ENCODE assay signal across 14 cellular contexts in genomic region chr2:128306931-128307460, GRCh38. TPM values are rescaled to one million over a fixed set of nuclear protein-coding genes. Genes with fewer than 3 reads are reported as not detected.
DNase-seq lines count a peak whose midpoint lies in the region; ATAC-seq, FAIRE-seq and TF ChIP-seq lines count a peak whose summit lies in the region.
"Had no signal": no experiment of that assay in that cellular context is flagged by ENCODE, and none has a peak within 500 bp of the region (broad histone marks: within the 10 kb centered on the region; RNA-seq: fewer than 3 reads in every experiment).

No MANE protein-coding gene starts in this region.

- H3K36me3 ChIP-seq in HCT116 (ENCODE audit: control insufficient read depth in 1 of 2, insufficient read depth in 2 of 2, low read length in 2 of 2) (no peaks in the 10 kb centered on the region; a peak in 1 of 4 replicates), adrenal gland (replicated peaks in 1 of 2) (no peaks in the 10 kb centered on the region), kidney (ENCODE audit: control insufficient read depth in 1 of 2, insufficient read depth in 2 of 2, low read length in 2 of 2) (peaks cover 0 to 3% of the 10 kb centered on the region in 2 donors)

- ATAC-seq in HCT116 = no peak
- no peak for ATAC-seq in GM21447 (IDR thresholded peaks at IDR 0.05; ENCODE audit: unreplicated experiment)
- ATAC-seq: activated T-cell treated with anti-CD3 and anti-CD28 coated beads, Interleukin-2, amount 50 U/mL, for 4 hours; effector memory CD8-positive, alpha-beta T cell; SK-N-SH treated with all-trans-retinoic acid at 6 μM for 48 hours had no signal

- no peaks in the 10 kb centered on the region for H3K9me2 ChIP-seq in HCT116 (ENCODE audit: insufficient read depth)

- POLR2A ChIA-PET in HCT116 (lab: Charles Lee) = no interaction called here

- DNase-seq in HCT116 (ENCODE audit: low read depth, low spot score) (no peak), adrenal gland (peak in 6 of 7 donors; percentile 6 to 48 (median 18)), kidney (peak; percentile 64), RKO (ENCODE audit: low spot score) (no peak), NCI-H1436 treated with DMSO at 0.1 percent for 48 hours (lab: John Stamatoyannopoulos, UW) (no peak), NOMO-1 (lab: John Stamatoyannopoulos, UW; ENCODE audit: unreplicated experiment in 2 of 2) (no peak)
- DNase-seq: activated B cell treated with CpG ODN at 0.5 μM for 24 hours; activated T-cell treated with anti-CD3 and anti-CD28 coated beads, Interleukin-2, amount 50 U/mL, for 4 hours; effector memory CD8-positive, alpha-beta T cell had no signal

- RAD21 ChIA-PET in HCT116 (lab: Charles Lee; ENCODE audit: low non-redundant PET in 1 of 2, low total read pairs in 2 of 2, uncharacterized antibody in 2 of 2, unreplicated experiment in 2 of 2) = no interaction called here

- TF ChIP-seq RAD21 in HCT116 (IDR thresholded peaks at IDR 0.05; ENCODE audit: low read depth) = no peak

- H3K4me3 ChIP-seq in HCT116 (replicated peaks in 1 of 2; ENCODE audit: low read depth in 1 of 2, low read length in 2 of 2) (no peak overlapping the region), adrenal gland (no peak overlapping the region), kidney (ENCODE audit: low read length in 2 of 2) (no peak overlapping the region), skin epidermis (no peak overlapping the region)
- H3K4me3 ChIP-seq: lung had no signal

- WGBS in adrenal gland, 4 donors = 81 to 96% (median 86%) methylated on average over 4 to 11 of the region's 11 CpGs

- no peak for FAIRE-seq in kidney (lab: Jason Lieb, UNC)

- no peak overlapping the region for H3K4me2 ChIP-seq in HCT116 (ENCODE audit: low read length)

- no peak for TF ChIP-seq POLR2A in HCT116 (IDR thresholded peaks at IDR 0.05; ENCODE audit: borderline replicate concordance, extremely low read depth, insufficient read depth, insufficient read length)
- TF ChIP-seq POLR2A in adrenal gland (IDR thresholded peaks at IDR 0.05) = no peak

- no peak for TF ChIP-seq CTCF in HCT116 (IDR thresholded peaks at IDR 0.05 in 2 of 3, conservative IDR thresholded peaks at IDR 0.05 in 1 of 3; ENCODE audit: borderline replicate concordance in 1 of 3, insufficient read depth in 1 of 3, low read depth in 2 of 3, low read length in 2 of 3)
- no peak for TF ChIP-seq CTCF in adrenal gland (IDR thresholded peaks at IDR 0.05)
- no peak for TF ChIP-seq CTCF in kidney (IDR thresholded peaks at IDR 0.05; ENCODE audit: borderline replicate concordance, extremely low read depth, insufficient read depth)

- H4K20me1 ChIP-seq in HCT116 (ENCODE audit: insufficient read depth) = peaks cover 3% of the 10 kb centered on the region; the same call in 1 of the 2 replicates

- H2AFZ ChIP-seq in HCT116 (ENCODE audit: low read depth, low read length, poor library complexity, severe bottlenecking) = no peak overlapping the region
- H2AFZ ChIP-seq: parathyroid adenoma had no signal

- H3K27ac ChIP-seq in HCT116 (ENCODE audit: low read depth, low read length) = peak overlapping the region; percentile 90; the same call in 1 of the 2 replicates
- H3K27ac ChIP-seq in adrenal gland = peak overlapping the region in 3 of 5 donors; percentile 79 to 94 (median 93)
- no peak overlapping the region for H3K27ac ChIP-seq in kidney (ENCODE audit: low read depth in 2 of 2, low read length in 2 of 2)
- peak overlapping the region in 14 of 21 experiments; percentile 65 to 91 (median 84) for H3K27ac ChIP-seq in skin epidermis
- H3K27ac ChIP-seq: parathyroid adenoma had no signal

- H3K4me1 ChIP-seq in HCT116 (ENCODE audit: control insufficient read depth in 1 of 2, insufficient read depth in 2 of 2, low read length in 2 of 2) (peaks cover 33 to 53% of the 10 kb centered on the region in 2 experiments), adrenal gland (replicated peaks in 1 of 2) (peaks cover 92 to 100% of the 10 kb centered on the region in 2 donors), kidney (ENCODE audit: control insufficient read depth in 1 of 2, insufficient read depth in 1 of 2, low read depth in 1 of 2, low read length in 2 of 2) (peaks cover 31 to 87% of the 10 kb centered on the region in 2 donors)

- peaks cover 99% of the 10 kb centered on the region for H3K79me2 ChIP-seq in HCT116 (ENCODE audit: insufficient read depth, low read length)

- H3K9ac ChIP-seq in HCT116 (ENCODE audit: low read length) (no peak overlapping the region), kidney (ENCODE audit: low read length in 2 of 2) (no peak overlapping the region)
- H3K9ac ChIP-seq: parathyroid adenoma had no signal

- intact Hi-C loops in HCT116 (cut with micrococcal nuclease) (loop anchor here (5.0 kb wide), 1 partner anchor 130 kb away; no protein-coding TSS in a partner anchor), adrenal gland (cut with DNase I) (no loop called here), kidney (cut with DNase I) (no loop called here)

- no TSS peak for BruUV-seq in HCT116 (replicated peaks; lab: Mats Ljungman, UMichigan)

- CTCF ChIA-PET in HCT116 (lab: Charles Lee) = no interaction called here

- no peaks in the 10 kb centered on the region for H3K9me3 ChIP-seq in HCT116 (ENCODE audit: control insufficient read depth in 1 of 2, insufficient read depth in 1 of 2, low read depth in 1 of 2, low read length in 2 of 2)
- no peaks in the 10 kb centered on the region for H3K9me3 ChIP-seq in adrenal gland (replicated peaks in 1 of 3)
- H3K9me3 ChIP-seq in kidney (ENCODE audit: control insufficient read depth in 1 of 2, low read length in 2 of 2) = no peaks in the 10 kb centered on the region

- H3K27me3 ChIP-seq in HCT116 (ENCODE audit: insufficient read depth, low read length) (no peaks in the 10 kb centered on the region), adrenal gland (no peaks in the 10 kb centered on the region)

TF ChIP-seq in HCT116, 20 proteins besides CTCF, POLR2A, EP300 and RAD21 (continues in another document):
- TF ChIP-seq EZH2phosphoT487 (IDR thresholded peaks at IDR 0.05; ENCODE audit: borderline replicate concordance) = no peak
- no peak for TF ChIP-seq CEBPB (IDR thresholded peaks at IDR 0.05; ENCODE audit: low read depth)
- no peak for TF ChIP-seq REST (IDR thresholded peaks at IDR 0.05; ENCODE audit: low read depth)
- TF ChIP-seq ATF3 (IDR thresholded peaks at IDR 0.05) = no peak
- TF ChIP-seq ZNF274 (IDR thresholded peaks at IDR 0.05; ENCODE audit: low read depth, low read length) = no peak
- no peak for TF ChIP-seq TCF7L2 (IDR thresholded peaks at IDR 0.05; ENCODE audit: borderline replicate concordance, extremely low read depth, insufficient read depth, insufficient read length)
- TF ChIP-seq SIN3A (IDR thresholded peaks at IDR 0.05; ENCODE audit: low read depth) = no peak
- TF ChIP-seq YY1 (IDR thresholded peaks at IDR 0.05; ENCODE audit: extremely low read depth, insufficient replicate concordance, low read depth, low read length) = no peak
- no peak for TF ChIP-seq SP1 (IDR thresholded peaks at IDR 0.05; ENCODE audit: low read depth)
- TF ChIP-seq CBX3 (IDR thresholded peaks at IDR 0.05; ENCODE audit: low read depth) = no peak
- no peak for TF ChIP-seq POLR2AphosphoS5 (IDR thresholded peaks at IDR 0.05; ENCODE audit: low read depth, low read length)
- no peak for TF ChIP-seq MAX (IDR thresholded peaks at IDR 0.05)
- TF ChIP-seq SRF (IDR thresholded peaks at IDR 0.05; ENCODE audit: low read depth) = no peak
- TF ChIP-seq JUND (IDR thresholded peaks at IDR 0.05) = no peak

RNA-seq across cellular contexts. Expression of gene HS6ST1, which starts 11.7 kb away (rescaled TPM):
- total RNA-seq in HCT116 (2021; ENCODE audit: unreplicated experiment) (35.0 TPM), adrenal gland (100 to 1,000 TPM in 6 of 8 donors, 10 to 100 TPM in 2; 74.5 to 262 (median 149) TPM), kidney (73.9 TPM)
- 25.7 and 27.4 TPM in 2 replicates for polyA plus RNA-seq in HCT116 (2012)
- polyA plus RNA-seq in adrenal gland (10 to 100 TPM; 20.5 to 40.0 (median 35.1) TPM), kidney (ENCODE audit: insufficient read depth, low read depth, low replicate concordance) (49.6 TPM)

Comparison
In these comparisons a context has a peak if more than half of its experiments do, and no peak if none do; other contexts are left out.
1. DNase-seq: peak in adrenal gland (6 of 7) and kidney (single experiment); none in HCT116 (single experiment), RKO (single experiment), NCI-H1436 treated with DMSO at 0.1 percent for 48 hours (single experiment) and NOMO-1 (0 of 2).
2. H3K27ac ChIP-seq: peak in HCT116 (single experiment), adrenal gland (3 of 5) and skin epidermis (14 of 21); none in kidney (0 of 2).